1 cellular context compared by ENCODE assay signal in the genomic region with DNA sequence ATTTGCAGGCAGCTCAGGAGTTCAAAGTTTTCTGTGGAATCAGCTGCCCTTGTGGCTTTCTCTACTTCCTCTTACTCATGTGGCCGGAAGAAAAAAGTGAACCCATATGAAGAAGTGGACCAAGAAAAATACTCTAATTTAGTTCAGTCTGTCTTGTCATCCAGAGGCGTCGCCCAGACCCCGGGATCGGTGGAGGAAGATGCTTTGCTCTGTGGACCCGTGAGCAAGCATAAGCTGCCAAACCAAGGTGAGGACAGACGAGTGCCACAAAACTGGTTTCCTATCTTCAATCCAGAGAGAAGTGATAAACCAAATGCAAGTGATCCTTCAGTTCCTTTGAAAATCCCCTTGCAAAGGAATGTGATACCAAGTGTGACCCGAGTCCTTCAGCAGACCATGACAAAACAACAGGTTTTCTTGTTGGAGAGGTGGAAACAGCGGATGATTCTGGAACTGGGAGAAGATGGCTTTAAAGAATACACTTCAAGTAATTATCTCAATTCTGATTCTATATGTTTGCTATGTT.
TF ChIP-seq lines count a peak whose summit lies in the region.

No MANE protein-coding gene starts in this region.

TF ChIP-seq in HepG2, 621 proteins besides CTCF, POLR2A, EP300 and RAD21 (continued from another document and continues in another):
- TF ChIP-seq, protein P1, sequence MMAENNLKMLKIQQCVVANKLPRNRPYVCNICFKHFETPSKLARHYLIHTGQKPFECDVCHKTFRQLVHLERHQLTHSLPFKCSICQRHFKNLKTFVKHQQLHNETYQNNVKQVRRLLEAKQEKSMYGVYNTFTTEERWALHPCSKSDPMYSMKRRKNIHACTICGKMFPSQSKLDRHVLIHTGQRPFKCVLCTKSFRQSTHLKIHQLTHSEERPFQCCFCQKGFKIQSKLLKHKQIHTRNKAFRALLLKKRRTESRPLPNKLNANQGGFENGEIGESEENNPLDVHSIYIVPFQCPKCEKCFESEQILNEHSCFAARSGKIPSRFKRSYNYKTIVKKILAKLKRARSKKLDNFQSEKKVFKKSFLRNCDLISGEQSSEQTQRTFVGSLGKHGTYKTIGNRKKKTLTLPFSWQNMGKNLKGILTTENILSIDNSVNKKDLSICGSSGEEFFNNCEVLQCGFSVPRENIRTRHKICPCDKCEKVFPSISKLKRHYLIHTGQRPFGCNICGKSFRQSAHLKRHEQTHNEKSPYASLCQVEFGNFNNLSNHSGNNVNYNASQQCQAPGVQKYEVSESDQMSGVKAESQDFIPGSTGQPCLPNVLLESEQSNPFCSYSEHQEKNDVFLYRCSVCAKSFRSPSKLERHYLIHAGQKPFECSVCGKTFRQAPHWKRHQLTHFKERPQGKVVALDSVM (CRISPR knock-in tag; IDR thresholded peaks at IDR 0.05), result no peak
- TF ChIP-seq, protein P2, sequence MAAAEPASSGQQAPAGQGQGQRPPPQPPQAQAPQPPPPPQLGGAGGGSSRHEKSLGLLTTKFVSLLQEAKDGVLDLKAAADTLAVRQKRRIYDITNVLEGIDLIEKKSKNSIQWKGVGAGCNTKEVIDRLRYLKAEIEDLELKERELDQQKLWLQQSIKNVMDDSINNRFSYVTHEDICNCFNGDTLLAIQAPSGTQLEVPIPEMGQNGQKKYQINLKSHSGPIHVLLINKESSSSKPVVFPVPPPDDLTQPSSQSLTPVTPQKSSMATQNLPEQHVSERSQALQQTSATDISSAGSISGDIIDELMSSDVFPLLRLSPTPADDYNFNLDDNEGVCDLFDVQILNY (CRISPR knock-in tag; conservative IDR thresholded peaks at IDR 0.05), result no peak
- TF ChIP-seq HES4 (CRISPR knock-in tag; IDR thresholded peaks at IDR 0.05; ENCODE audit: borderline replicate concordance) (no peak), ZFP62 (CRISPR knock-in tag; IDR thresholded peaks at IDR 0.05) (no peak), CBX5 (CRISPR knock-in tag; IDR thresholded peaks at IDR 0.05; ENCODE audit: borderline replicate concordance) (no peak), ZNF883 (CRISPR knock-in tag; IDR thresholded peaks at IDR 0.05; ENCODE audit: not compliant biosample characterization) (no peak), SP140L (CRISPR knock-in tag; IDR thresholded peaks at IDR 0.05; ENCODE audit: borderline replicate concordance) (no peak), ARNT2 (CRISPR knock-in tag; IDR thresholded peaks at IDR 0.05; ENCODE audit: low read depth) (no peak), ZC3H4 (CRISPR knock-in tag; IDR thresholded peaks at IDR 0.05; ENCODE audit: borderline replicate concordance) (no peak; the same call in 1 of the 2 replicates), HNF4A (CRISPR knock-in tag; IDR thresholded peaks at IDR 0.05) (peak; percentile 13; the same call in 1 of the 2 replicates), NKX3-1 (CRISPR knock-in tag; IDR thresholded peaks at IDR 0.05) (0 out of 2 replicates have a peak, but pooled peaks have one; percentile 50), STAT5B (CRISPR knock-in tag; IDR thresholded peaks at IDR 0.05) (0 out of 2 replicates have a peak, but pooled peaks have one; percentile 2), ZNF749 (CRISPR knock-in tag; IDR thresholded peaks at IDR 0.05; ENCODE audit: borderline replicate concordance) (no peak), THYN1 (CRISPR knock-in tag; IDR thresholded peaks at IDR 0.05; ENCODE audit: borderline replicate concordance, low read depth) (no peak), MYC (CRISPR knock-in tag; IDR thresholded peaks at IDR 0.05; ENCODE audit: borderline replicate concordance) (no peak), SNRNP70 (IDR thresholded peaks at IDR 0.05; ENCODE audit: low read depth, low read length) (no peak), POLR2AphosphoS2 (IDR thresholded peaks at IDR 0.05; ENCODE audit: low read depth, low read length) (no peak), RARG (CRISPR knock-in tag; IDR thresholded peaks at IDR 0.05; ENCODE audit: low read depth) (no peak), ZNF788 (CRISPR knock-in tag; IDR thresholded peaks at IDR 0.05; ENCODE audit: borderline replicate concordance) (no peak), ZNF136 (CRISPR knock-in tag; IDR thresholded peaks at IDR 0.05; ENCODE audit: low read depth) (no peak), PRMT3 (CRISPR knock-in tag; IDR thresholded peaks at IDR 0.05; ENCODE audit: borderline replicate concordance, low read depth) (no peak), ZBTB42 (CRISPR knock-in tag; IDR thresholded peaks at IDR 0.05) (no peak)
- TF ChIP-seq, protein P3, sequence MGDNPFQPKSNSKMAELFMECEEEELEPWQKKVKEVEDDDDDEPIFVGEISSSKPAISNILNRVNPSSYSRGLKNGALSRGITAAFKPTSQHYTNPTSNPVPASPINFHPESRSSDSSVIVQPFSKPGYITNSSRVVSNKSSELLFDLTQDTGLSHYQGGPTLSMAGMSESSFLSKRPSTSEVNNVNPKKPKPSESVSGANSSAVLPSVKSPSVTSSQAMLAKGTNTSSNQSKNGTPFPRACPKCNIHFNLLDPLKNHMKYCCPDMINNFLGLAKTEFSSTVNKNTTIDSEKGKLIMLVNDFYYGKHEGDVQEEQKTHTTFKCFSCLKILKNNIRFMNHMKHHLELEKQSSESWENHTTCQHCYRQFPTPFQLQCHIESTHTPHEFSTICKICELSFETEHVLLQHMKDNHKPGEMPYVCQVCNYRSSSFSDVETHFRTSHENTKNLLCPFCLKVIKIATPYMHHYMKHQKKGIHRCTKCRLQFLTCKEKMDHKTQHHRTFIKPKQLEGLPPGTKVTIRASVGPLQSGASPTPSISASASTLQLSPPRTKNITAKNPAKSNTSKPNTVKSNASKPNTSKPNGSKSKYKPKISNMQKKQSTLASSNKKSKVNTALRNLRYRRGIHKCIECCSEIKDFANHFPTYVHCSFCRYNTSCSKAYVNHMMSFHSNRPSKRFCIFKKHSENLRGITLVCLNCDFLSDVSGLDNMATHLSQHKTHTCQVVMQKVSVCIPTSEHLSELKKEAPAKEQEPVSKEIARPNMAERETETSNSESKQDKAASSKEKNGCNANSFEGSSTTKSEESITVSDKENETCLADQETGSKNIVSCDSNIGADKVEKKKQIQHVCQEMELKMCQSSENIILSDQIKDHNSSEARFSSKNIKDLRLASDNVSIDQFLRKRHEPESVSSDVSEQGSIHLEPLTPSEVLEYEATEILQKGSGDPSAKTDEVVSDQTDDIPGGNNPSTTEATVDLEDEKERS (CRISPR knock-in tag; IDR thresholded peaks at IDR 0.05), result no peak
- TF ChIP-seq, protein P4, sequence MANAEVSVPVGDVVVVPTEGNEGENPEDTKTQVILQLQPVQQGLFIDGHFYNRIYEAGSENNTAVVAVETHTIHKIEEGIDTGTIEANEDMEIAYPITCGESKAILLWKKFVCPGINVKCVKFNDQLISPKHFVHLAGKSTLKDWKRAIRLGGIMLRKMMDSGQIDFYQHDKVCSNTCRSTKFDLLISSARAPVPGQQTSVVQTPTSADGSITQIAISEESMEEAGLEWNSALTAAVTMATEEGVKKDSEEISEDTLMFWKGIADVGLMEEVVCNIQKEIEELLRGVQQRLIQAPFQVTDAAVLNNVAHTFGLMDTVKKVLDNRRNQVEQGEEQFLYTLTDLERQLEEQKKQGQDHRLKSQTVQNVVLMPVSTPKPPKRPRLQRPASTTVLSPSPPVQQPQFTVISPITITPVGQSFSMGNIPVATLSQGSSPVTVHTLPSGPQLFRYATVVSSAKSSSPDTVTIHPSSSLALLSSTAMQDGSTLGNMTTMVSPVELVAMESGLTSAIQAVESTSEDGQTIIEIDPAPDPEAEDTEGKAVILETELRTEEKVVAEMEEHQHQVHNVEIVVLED (CRISPR knock-in tag; IDR thresholded peaks at IDR 0.05; ENCODE audit: borderline replicate concordance), result no peak
- TF ChIP-seq, protein P5, sequence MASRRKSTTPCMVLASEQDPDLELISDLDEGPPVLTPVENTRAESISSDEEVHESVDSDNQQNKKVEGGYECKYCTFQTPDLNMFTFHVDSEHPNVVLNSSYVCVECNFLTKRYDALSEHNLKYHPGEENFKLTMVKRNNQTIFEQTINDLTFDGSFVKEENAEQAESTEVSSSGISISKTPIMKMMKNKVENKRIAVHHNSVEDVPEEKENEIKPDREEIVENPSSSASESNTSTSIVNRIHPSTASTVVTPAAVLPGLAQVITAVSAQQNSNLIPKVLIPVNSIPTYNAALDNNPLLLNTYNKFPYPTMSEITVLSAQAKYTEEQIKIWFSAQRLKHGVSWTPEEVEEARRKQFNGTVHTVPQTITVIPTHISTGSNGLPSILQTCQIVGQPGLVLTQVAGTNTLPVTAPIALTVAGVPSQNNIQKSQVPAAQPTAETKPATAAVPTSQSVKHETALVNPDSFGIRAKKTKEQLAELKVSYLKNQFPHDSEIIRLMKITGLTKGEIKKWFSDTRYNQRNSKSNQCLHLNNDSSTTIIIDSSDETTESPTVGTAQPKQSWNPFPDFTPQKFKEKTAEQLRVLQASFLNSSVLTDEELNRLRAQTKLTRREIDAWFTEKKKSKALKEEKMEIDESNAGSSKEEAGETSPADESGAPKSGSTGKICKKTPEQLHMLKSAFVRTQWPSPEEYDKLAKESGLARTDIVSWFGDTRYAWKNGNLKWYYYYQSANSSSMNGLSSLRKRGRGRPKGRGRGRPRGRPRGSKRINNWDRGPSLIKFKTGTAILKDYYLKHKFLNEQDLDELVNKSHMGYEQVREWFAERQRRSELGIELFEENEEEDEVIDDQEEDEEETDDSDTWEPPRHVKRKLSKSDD (CRISPR knock-in tag; IDR thresholded peaks at IDR 0.05; ENCODE audit: low read depth), result no peak
- TF ChIP-seq, protein P6, sequence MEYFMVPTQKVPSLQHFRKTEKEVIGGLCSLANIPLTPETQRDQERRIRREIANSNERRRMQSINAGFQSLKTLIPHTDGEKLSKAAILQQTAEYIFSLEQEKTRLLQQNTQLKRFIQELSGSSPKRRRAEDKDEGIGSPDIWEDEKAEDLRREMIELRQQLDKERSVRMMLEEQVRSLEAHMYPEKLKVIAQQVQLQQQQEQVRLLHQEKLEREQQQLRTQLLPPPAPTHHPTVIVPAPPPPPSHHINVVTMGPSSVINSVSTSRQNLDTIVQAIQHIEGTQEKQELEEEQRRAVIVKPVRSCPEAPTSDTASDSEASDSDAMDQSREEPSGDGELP (IDR thresholded peaks at IDR 0.05; ENCODE audit: borderline replicate concordance, low read depth), result peak; percentile 84; the same call in 1 of the 2 replicates
- TF ChIP-seq, protein P7, sequence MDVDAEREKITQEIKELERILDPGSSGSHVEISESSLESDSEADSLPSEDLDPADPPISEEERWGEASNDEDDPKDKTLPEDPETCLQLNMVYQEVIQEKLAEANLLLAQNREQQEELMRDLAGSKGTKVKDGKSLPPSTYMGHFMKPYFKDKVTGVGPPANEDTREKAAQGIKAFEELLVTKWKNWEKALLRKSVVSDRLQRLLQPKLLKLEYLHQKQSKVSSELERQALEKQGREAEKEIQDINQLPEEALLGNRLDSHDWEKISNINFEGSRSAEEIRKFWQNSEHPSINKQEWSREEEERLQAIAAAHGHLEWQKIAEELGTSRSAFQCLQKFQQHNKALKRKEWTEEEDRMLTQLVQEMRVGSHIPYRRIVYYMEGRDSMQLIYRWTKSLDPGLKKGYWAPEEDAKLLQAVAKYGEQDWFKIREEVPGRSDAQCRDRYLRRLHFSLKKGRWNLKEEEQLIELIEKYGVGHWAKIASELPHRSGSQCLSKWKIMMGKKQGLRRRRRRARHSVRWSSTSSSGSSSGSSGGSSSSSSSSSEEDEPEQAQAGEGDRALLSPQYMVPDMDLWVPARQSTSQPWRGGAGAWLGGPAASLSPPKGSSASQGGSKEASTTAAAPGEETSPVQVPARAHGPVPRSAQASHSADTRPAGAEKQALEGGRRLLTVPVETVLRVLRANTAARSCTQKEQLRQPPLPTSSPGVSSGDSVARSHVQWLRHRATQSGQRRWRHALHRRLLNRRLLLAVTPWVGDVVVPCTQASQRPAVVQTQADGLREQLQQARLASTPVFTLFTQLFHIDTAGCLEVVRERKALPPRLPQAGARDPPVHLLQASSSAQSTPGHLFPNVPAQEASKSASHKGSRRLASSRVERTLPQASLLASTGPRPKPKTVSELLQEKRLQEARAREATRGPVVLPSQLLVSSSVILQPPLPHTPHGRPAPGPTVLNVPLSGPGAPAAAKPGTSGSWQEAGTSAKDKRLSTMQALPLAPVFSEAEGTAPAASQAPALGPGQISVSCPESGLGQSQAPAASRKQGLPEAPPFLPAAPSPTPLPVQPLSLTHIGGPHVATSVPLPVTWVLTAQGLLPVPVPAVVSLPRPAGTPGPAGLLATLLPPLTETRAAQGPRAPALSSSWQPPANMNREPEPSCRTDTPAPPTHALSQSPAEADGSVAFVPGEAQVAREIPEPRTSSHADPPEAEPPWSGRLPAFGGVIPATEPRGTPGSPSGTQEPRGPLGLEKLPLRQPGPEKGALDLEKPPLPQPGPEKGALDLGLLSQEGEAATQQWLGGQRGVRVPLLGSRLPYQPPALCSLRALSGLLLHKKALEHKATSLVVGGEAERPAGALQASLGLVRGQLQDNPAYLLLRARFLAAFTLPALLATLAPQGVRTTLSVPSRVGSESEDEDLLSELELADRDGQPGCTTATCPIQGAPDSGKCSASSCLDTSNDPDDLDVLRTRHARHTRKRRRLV (CRISPR knock-in tag; IDR thresholded peaks at IDR 0.05), result no peak; the same call in 1 of the 2 replicates
- TF ChIP-seq, protein P8, sequence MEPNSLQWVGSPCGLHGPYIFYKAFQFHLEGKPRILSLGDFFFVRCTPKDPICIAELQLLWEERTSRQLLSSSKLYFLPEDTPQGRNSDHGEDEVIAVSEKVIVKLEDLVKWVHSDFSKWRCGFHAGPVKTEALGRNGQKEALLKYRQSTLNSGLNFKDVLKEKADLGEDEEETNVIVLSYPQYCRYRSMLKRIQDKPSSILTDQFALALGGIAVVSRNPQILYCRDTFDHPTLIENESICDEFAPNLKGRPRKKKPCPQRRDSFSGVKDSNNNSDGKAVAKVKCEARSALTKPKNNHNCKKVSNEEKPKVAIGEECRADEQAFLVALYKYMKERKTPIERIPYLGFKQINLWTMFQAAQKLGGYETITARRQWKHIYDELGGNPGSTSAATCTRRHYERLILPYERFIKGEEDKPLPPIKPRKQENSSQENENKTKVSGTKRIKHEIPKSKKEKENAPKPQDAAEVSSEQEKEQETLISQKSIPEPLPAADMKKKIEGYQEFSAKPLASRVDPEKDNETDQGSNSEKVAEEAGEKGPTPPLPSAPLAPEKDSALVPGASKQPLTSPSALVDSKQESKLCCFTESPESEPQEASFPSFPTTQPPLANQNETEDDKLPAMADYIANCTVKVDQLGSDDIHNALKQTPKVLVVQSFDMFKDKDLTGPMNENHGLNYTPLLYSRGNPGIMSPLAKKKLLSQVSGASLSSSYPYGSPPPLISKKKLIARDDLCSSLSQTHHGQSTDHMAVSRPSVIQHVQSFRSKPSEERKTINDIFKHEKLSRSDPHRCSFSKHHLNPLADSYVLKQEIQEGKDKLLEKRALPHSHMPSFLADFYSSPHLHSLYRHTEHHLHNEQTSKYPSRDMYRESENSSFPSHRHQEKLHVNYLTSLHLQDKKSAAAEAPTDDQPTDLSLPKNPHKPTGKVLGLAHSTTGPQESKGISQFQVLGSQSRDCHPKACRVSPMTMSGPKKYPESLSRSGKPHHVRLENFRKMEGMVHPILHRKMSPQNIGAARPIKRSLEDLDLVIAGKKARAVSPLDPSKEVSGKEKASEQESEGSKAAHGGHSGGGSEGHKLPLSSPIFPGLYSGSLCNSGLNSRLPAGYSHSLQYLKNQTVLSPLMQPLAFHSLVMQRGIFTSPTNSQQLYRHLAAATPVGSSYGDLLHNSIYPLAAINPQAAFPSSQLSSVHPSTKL (CRISPR knock-in tag; IDR thresholded peaks at IDR 0.05), result 0 out of 2 replicates have a peak, but pooled peaks have one; percentile 15
- TF ChIP-seq, protein P9, sequence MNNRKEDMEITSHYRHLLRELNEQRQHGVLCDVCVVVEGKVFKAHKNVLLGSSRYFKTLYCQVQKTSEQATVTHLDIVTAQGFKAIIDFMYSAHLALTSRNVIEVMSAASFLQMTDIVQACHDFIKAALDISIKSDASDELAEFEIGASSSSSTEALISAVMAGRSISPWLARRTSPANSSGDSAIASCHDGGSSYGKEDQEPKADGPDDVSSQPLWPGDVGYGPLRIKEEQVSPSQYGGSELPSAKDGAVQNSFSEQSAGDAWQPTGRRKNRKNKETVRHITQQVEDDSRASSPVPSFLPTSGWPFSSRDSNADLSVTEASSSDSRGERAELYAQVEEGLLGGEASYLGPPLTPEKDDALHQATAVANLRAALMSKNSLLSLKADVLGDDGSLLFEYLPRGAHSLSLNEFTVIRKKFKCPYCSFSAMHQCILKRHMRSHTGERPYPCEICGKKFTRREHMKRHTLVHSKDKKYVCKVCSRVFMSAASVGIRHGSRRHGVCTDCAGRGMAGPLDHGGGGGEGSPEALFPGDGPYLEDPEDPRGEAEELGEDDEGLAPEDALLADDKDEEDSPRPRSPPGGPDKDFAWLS (CRISPR knock-in tag; IDR thresholded peaks at IDR 0.05; ENCODE audit: borderline replicate concordance), result no peak
